2 cellular contexts compared by ENCODE assay signal in genomic region chr1:66532214-66532613, GRCh38.
TF ChIP-seq lines count a peak whose summit lies in the region.

No MANE protein-coding gene starts in this region.

TF ChIP-seq in neural cell, 6 proteins besides CTCF, POLR2A, EP300 and RAD21 (continued from another document):
- no peak for TF ChIP-seq POLR2AphosphoS5 (IDR thresholded peaks at IDR 0.05)
- TF ChIP-seq EZH2 (IDR thresholded peaks at IDR 0.05; ENCODE audit: borderline replicate concordance, insufficient read depth, low read length, poor library complexity, severe bottlenecking), result no peak
- no peak for TF ChIP-seq TAF1 (IDR thresholded peaks at IDR 0.05; ENCODE audit: low read depth)
- TF ChIP-seq REST (IDR thresholded peaks at IDR 0.05; ENCODE audit: borderline replicate concordance), result no peak
- TF ChIP-seq MXI1 (conservative IDR thresholded peaks at IDR 0.05; ENCODE audit: poor library complexity, severe bottlenecking), result no peak
TF ChIP-seq in neural cell: peak in this region for 0.

TF ChIP-seq in HepG2, 621 proteins besides CTCF, POLR2A, EP300 and RAD21 (continued from another document):
- TF ChIP-seq ZNF597 (CRISPR knock-in tag; IDR thresholded peaks at IDR 0.05), result no peak
- no peak for TF ChIP-seq ZNF317 (CRISPR knock-in tag; IDR thresholded peaks at IDR 0.05)
- TF ChIP-seq CREBL2 (CRISPR knock-in tag; IDR thresholded peaks at IDR 0.05; ENCODE audit: borderline replicate concordance), result no peak
- no peak for TF ChIP-seq JDP2 (CRISPR knock-in tag; IDR thresholded peaks at IDR 0.05; ENCODE audit: borderline replicate concordance)
- no peak for TF ChIP-seq ELF1 (CRISPR knock-in tag; IDR thresholded peaks at IDR 0.05)
- no peak for TF ChIP-seq EHMT2 (IDR thresholded peaks at IDR 0.05; ENCODE audit: borderline replicate concordance, low read depth, low read length)
- no peak for TF ChIP-seq GATA4 (IDR thresholded peaks at IDR 0.05; ENCODE audit: borderline replicate concordance, low read depth)
- TF ChIP-seq NFIC (IDR thresholded peaks at IDR 0.05; ENCODE audit: low read length), result no peak
- TF ChIP-seq KDM3A (CRISPR knock-in tag; IDR thresholded peaks at IDR 0.05; ENCODE audit: low read depth), result no peak
- no peak for TF ChIP-seq BRF2 (CRISPR knock-in tag; IDR thresholded peaks at IDR 0.05)
- TF ChIP-seq ZNF841 (CRISPR knock-in tag; IDR thresholded peaks at IDR 0.05; ENCODE audit: borderline replicate concordance), result no peak
- no peak for TF ChIP-seq ETV5 (CRISPR knock-in tag; IDR thresholded peaks at IDR 0.05; ENCODE audit: borderline replicate concordance)
- no peak for TF ChIP-seq ZNF296 (CRISPR knock-in tag; conservative IDR thresholded peaks at IDR 0.05)
- no peak for TF ChIP-seq SYNCRIP (IDR thresholded peaks at IDR 0.05; ENCODE audit: insufficient read depth, low read depth, low read length)
- TF ChIP-seq TCF7 (IDR thresholded peaks at IDR 0.05; ENCODE audit: low read depth), result no peak
